ENCODE assay signal across 15 cellular contexts in the genomic region with DNA sequence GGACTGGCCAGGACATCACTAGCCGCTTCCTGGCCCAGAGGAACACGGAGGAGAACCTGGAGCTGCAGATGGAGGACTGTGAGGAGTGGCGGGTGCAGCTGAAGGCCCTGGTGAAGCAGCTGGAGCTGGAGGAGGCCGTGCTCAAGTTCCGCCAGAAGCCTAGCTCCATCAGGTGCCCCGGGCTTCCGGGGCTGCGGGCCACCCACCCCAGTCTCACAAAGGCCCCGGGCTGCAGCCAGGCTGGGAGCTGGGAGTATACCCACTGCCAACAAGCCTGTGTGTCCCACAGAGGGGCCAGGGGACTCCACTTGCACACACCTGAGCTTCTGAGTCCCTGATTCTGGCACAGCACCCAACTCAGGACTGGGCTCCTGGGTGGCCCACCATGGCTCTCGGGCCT. TPM values are rescaled to one million over a fixed set of nuclear protein-coding genes. Genes with fewer than 3 reads are reported as not detected.
DNase-seq lines count a peak whose midpoint lies in the region; ATAC-seq and TF ChIP-seq lines count a peak whose summit lies in the region.
"Had no signal": no experiment of that assay in that cellular context is flagged by ENCODE, and none has a peak within 500 bp of the region (broad histone marks: within the 10 kb centered on the region; RNA-seq: fewer than 3 reads in every experiment).

No MANE protein-coding gene starts in this region.

- H3K9me3 Mint-ChIP-seq in MCF 10A (ENCODE audit: unreplicated experiment) (no peaks in the 10 kb centered on the region), immature natural killer cell (no peaks in the 10 kb centered on the region)

- H3K27ac ChIP-seq in breast epithelium = no peak overlapping the region
- peak overlapping the region; percentile 99 for H3K27ac ChIP-seq in VCaP
- H3K27ac ChIP-seq in upper lobe of right lung = no peak overlapping the region
- H3K27ac ChIP-seq: left lung had no signal

- H3K36me3 Mint-ChIP-seq in MCF 10A (ENCODE audit: insufficient read depth, unreplicated experiment) (peaks cover 9% of the 10 kb centered on the region), immature natural killer cell (peaks cover 0 to 3% (median 0%) of the 10 kb centered on the region in 3 donors)

- POLR2A ChIA-PET in MCF 10A (lab: Yijun Ruan, JAX) = interaction anchor here (1.3 to 5.6 kb wide), 3 partner anchors 14 to 78 kb away, joined by 3 to 33 read pairs (median 4); partner anchors contain the start of gene TMEM141

- peak overlapping the region; percentile 76 for H3K4me3 Mint-ChIP-seq in MCF 10A (ENCODE audit: unreplicated experiment)
- peak overlapping the region in 4 of 5 donors; percentile 86 to 93 (median 90) for H3K4me3 Mint-ChIP-seq in immature natural killer cell

- CTCF ChIA-PET in MCF 10A (lab: Yijun Ruan, JAX) = interaction anchor here (0.6 to 2.8 kb wide), 6 partner anchors 12 to 321 kb away, joined by 3 to 11 read pairs (median 5); partner anchors contain the start of gene AJM1

- TF ChIP-seq CTCF in MCF 10A (IDR thresholded peaks at IDR 0.05; ENCODE audit: unreplicated experiment) = no peak
- no peak for TF ChIP-seq CTCF in breast epithelium (IDR thresholded peaks at IDR 0.05)
- no peak for TF ChIP-seq CTCF in VCaP (conservative IDR thresholded peaks at IDR 0.05)
- no peak for TF ChIP-seq CTCF in upper lobe of right lung (IDR thresholded peaks at IDR 0.05)

- no peak overlapping the region for H3K27ac Mint-ChIP-seq in MCF 10A (ENCODE audit: low read depth, unreplicated experiment)
- H3K27ac Mint-ChIP-seq in immature natural killer cell = peak overlapping the region in 2 of 6 donors; percentile 93 to 97

- H3K4me1 Mint-ChIP-seq in MCF 10A (ENCODE audit: insufficient read depth, unreplicated experiment) (peaks cover 2% of the 10 kb centered on the region), immature natural killer cell (peaks cover 29 to 35% of the 10 kb centered on the region in 2 donors)

- DNase-seq in MCF 10A (ENCODE audit: unreplicated experiment) (no peak), breast epithelium (ENCODE audit: low spot score in 2 of 2) (no peak), immature natural killer cell (no peak), upper lobe of right lung (peak; percentile 59), NCI-H1105 treated with DMSO at 0.1 percent for 48 hours (lab: John Stamatoyannopoulos, UW) (no peak)
- DNase-seq in stimulated activated CD4-positive, alpha-beta T cell treated with anti-CD3 and anti-CD28 coated beads, Interleukin-4, amount 100 ng/mL, for 4 hours = no peak
- DNase-seq: cortex of kidney, foreskin melanocyte, MV-4-11, NCI-H526 had no signal

- TF ChIP-seq POLR2A in breast epithelium (IDR thresholded peaks at IDR 0.05) = no peak

- BruUV-seq in MCF 10A (replicated peaks; lab: Mats Ljungman, UMichigan) = no TSS peak

- intact Hi-C loops in MCF 10A (cut with micrococcal nuclease) = no loop called here
- intact Hi-C loops in breast epithelium (cut with DNase I; ENCODE audit: low total_unique reads) = loop anchor here (5.0 kb wide), 1 partner anchor 276 kb away; no protein-coding TSS in a partner anchor
- intact Hi-C loops in upper lobe of right lung (cut with DNase I) = no loop called here

- no peaks in the 10 kb centered on the region for H3K36me3 ChIP-seq in breast epithelium
- peaks cover 4% of the 10 kb centered on the region for H3K36me3 ChIP-seq in upper lobe of right lung

- H3K27me3 Mint-ChIP-seq in MCF 10A (ENCODE audit: insufficient read depth, unreplicated experiment) = no peaks in the 10 kb centered on the region
- H3K27me3 Mint-ChIP-seq in immature natural killer cell (ENCODE audit: low read depth in 3 of 3) = peaks cover 12 to 16% (median 14%) of the 10 kb centered on the region in 3 donors

- H3K4me1 ChIP-seq in breast epithelium (peaks cover 7 to 26% of the 10 kb centered on the region in 2 donors), upper lobe of right lung (peaks cover 34% of the 10 kb centered on the region)

- no peaks in the 10 kb centered on the region for H3K27me3 ChIP-seq in breast epithelium
- H3K27me3 ChIP-seq in upper lobe of right lung = peaks cover 5% of the 10 kb centered on the region

- H3K4me3 ChIP-seq in breast epithelium (peak overlapping the region in 1 of 3 donors; percentile 100), upper lobe of right lung (no peak overlapping the region)

- H3K9me3 ChIP-seq in breast epithelium (no peaks in the 10 kb centered on the region), upper lobe of right lung (no peaks in the 10 kb centered on the region)
- H3K9me3 ChIP-seq: left lung had no signal

- ATAC-seq in upper lobe of right lung (no peak), GM19467 (IDR thresholded peaks at IDR 0.05; ENCODE audit: unreplicated experiment) (no peak)
- ATAC-seq: left lung had no signal

RNA-seq across cellular contexts. Expression of gene RABL6, which starts 1.7 kb away (rescaled TPM):
- total RNA-seq in MCF 10A (2022) (77.8 and 84.2 TPM in 2 replicates), breast epithelium (10 to 100 TPM; 38.2 to 51.5 (median 41.3) TPM), upper lobe of right lung (68.2 TPM)
- 10 to 100 TPM in 2 of 3 donors, 1 to 10 TPM in 1; 5.4 to 24.6 (median 11.0) TPM for polyA plus RNA-seq in immature natural killer cell

RNA-seq across cellular contexts. Expression of gene CCDC183, which starts 9.9 kb away (rescaled TPM):
- total RNA-seq in MCF 10A (2022) = 0.26 and 1.3 TPM in 2 replicates
- total RNA-seq in breast epithelium = 1 to 10 TPM in 2 of 3 donors, under 1 TPM in 1; 0.64 to 5.7 (median 5.6) TPM
- polyA plus RNA-seq in immature natural killer cell = under 1 TPM; 0.37 to 0.46 (median 0.40) TPM
- 4.0 TPM for total RNA-seq in upper lobe of right lung

RNA-seq across cellular contexts. Expression of gene TMEM141, which starts 14.9 kb away (rescaled TPM):
- total RNA-seq in MCF 10A (2022) (56.0 and 70.4 TPM in 2 replicates), breast epithelium (100 to 1,000 TPM in 2 of 3 donors, 10 to 100 TPM in 1; 85.8 to 121 (median 103) TPM), upper lobe of right lung (64.4 TPM)
- 10 to 100 TPM; 61.2 to 83.3 (median 62.1) TPM for polyA plus RNA-seq in immature natural killer cell

RNA-seq across cellular contexts. Expression of gene AJM1, which starts 36.2 kb away (rescaled TPM):
- 5.6 and 5.7 TPM in 2 replicates for total RNA-seq in MCF 10A (2022)
- total RNA-seq in breast epithelium = 1 to 10 TPM; 1.0 to 2.3 (median 1.1) TPM
- under 1 TPM; 0.09 to 1.00 (median 0.82) TPM for polyA plus RNA-seq in immature natural killer cell
- total RNA-seq in upper lobe of right lung = 2.7 TPM

RNA-seq across cellular contexts. Expression of gene LCN15, which starts 41.7 kb away (rescaled TPM):
- total RNA-seq in MCF 10A (2022) = not detected in 2 replicates
- not detected for total RNA-seq in breast epithelium
- not detected for polyA plus RNA-seq in immature natural killer cell
- not detected for total RNA-seq in upper lobe of right lung
- total RNA-seq: left lung; sciatic nerve; T-helper 2 cell treated with Interferon-gamma antibody and Interleukin-4, amounts not matched to agents 100 ng/mL and 5 ng/mL, for 36 hours had no signal
